Comparison of ENCODE assay signal across 32 cellular contexts in the genomic region with DNA sequence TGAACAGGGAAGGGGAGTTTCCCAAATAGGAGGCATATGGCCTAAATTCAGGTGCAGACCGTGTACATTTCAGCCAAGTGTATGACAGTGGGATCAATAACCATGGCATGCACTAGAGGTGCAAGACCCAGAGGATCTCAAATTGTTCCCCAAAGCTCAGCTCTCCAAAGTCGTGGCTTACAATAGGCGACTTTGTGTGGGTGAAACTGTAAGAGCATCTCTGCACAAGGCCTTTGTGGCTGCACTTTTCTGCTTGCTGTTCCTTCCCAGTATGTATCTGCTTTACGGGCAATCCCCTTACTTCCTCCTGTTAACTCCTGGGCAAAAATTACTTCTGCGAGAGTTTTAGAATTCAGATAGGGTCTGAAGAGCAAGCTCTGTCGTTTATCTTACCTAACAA.
"Had no signal": no experiment of that assay in that cellular context is flagged by ENCODE, and none has a peak within 500 bp of the region (broad histone marks: within the 10 kb centered on the region; RNA-seq: fewer than 3 reads in every experiment).

No MANE protein-coding gene starts in this region.

- DNase-seq: activated CD4-positive, alpha-beta memory T cell treated with anti-CD3 and anti-CD28 coated beads, Interleukin-2, amount 10 ng/mL, durations not matched to agents 7 days and 5 days; activated CD4-positive, alpha-beta T cell treated with anti-CD3 and anti-CD28 coated beads, Interleukin-2, amount 10 ng/mL, durations not matched to agents 7 days and 5 days; activated CD8-positive, alpha-beta memory T cell treated with anti-CD3 and anti-CD28 coated beads, Interleukin-2, amount 50 U/mL, for 48 hours; activated gamma-delta T cell; activated naive CD4-positive, alpha-beta T cell treated with anti-CD3 and anti-CD28 coated beads, Interleukin-2, amount 10 ng/mL, durations not matched to agents 7 days and 5 days; activated naive CD8-positive, alpha-beta T cell treated with anti-CD3 and anti-CD28 coated beads, Interleukin-2, amount 10 ng/mL, durations not matched to agents 7 days and 5 days; activated T-cell treated with anti-CD3 and anti-CD28 coated beads, Interleukin-2, amount 50 U/mL, for 24 hours; brain microvascular endothelial cell; caudate nucleus; dermis blood vessel endothelial cell; effector CD4-positive, alpha-beta T cell; head of caudate nucleus; hippocampal formation; left cardiac atrium; left ventricle myocardium superior; naive B cell; nephron progenitor cell; ovary; right lobe of liver; stimulated activated CD4-positive, alpha-beta T cell treated with anti-CD3 and anti-CD28 coated beads, Interleukin-12 subunit alpha, Interleukin-12 subunit beta, amount 100 ng/mL, for 4 hours; stimulated activated CD4-positive, alpha-beta T cell treated with anti-CD3 and anti-CD28 coated beads, Interleukin-4, amount 100 ng/mL, for 1 hour; substantia nigra; upper lobe of left lung; WERI-Rb-1 had no signal

- H3K9me3 ChIP-seq: neutrophil, ovary, right lobe of liver, upper lobe of left lung, vagina had no signal

- H3K27ac Mint-ChIP-seq: activated CD4-positive, alpha-beta memory T cell treated with anti-CD3 and anti-CD28 coated beads, Interleukin-2, amount 10 ng/mL, durations not matched to agents 7 days and 5 days; activated CD4-positive, alpha-beta T cell treated with anti-CD3 and anti-CD28 coated beads, Interleukin-2, amount 10 ng/mL, durations not matched to agents 7 days and 5 days; activated naive CD4-positive, alpha-beta T cell treated with anti-CD3 and anti-CD28 coated beads, Interleukin-2, amount 10 ng/mL, durations not matched to agents 7 days and 5 days; activated naive CD8-positive, alpha-beta T cell treated with anti-CD3 and anti-CD28 coated beads, Interleukin-2, amount 10 ng/mL, durations not matched to agents 7 days and 5 days; activated T-cell treated with anti-CD3 and anti-CD28 coated beads, Interleukin-2, amount 50 U/mL, for 24 hours; naive B cell; nephron progenitor cell; progenitor cell of endocrine pancreas; stimulated activated naive CD8-positive, alpha-beta T cell treated with anti-CD3 and anti-CD28 coated beads, Interleukin-15, Interleukin-2, amounts not matched to agents 100 ng/mL and 50 ng/mL, for 24 hours had no signal

- H3K4me3 ChIP-seq: ovary, right lobe of liver, upper lobe of left lung, vagina had no signal

- H3K27me3 ChIP-seq: brain microvascular endothelial cell, neutrophil, ovary, right lobe of liver, upper lobe of left lung, vagina had no signal

- H3K4me1 Mint-ChIP-seq: activated CD4-positive, alpha-beta memory T cell treated with anti-CD3 and anti-CD28 coated beads, Interleukin-2, amount 10 ng/mL, durations not matched to agents 7 days and 5 days; activated CD4-positive, alpha-beta T cell treated with anti-CD3 and anti-CD28 coated beads, Interleukin-2, amount 10 ng/mL, durations not matched to agents 7 days and 5 days; activated naive CD4-positive, alpha-beta T cell treated with anti-CD3 and anti-CD28 coated beads, Interleukin-2, amount 10 ng/mL, durations not matched to agents 7 days and 5 days; activated naive CD8-positive, alpha-beta T cell treated with anti-CD3 and anti-CD28 coated beads, Interleukin-2, amount 10 ng/mL, durations not matched to agents 7 days and 5 days; naive B cell had no signal

- FAIRE-seq: astrocyte, endometrium, keratinocyte, TTC549 had no signal

- H3K27me3 Mint-ChIP-seq: activated CD4-positive, alpha-beta memory T cell treated with anti-CD3 and anti-CD28 coated beads, Interleukin-2, amount 10 ng/mL, durations not matched to agents 7 days and 5 days; activated CD4-positive, alpha-beta T cell treated with anti-CD3 and anti-CD28 coated beads, Interleukin-2, amount 10 ng/mL, durations not matched to agents 7 days and 5 days; activated naive CD4-positive, alpha-beta T cell treated with anti-CD3 and anti-CD28 coated beads, Interleukin-2, amount 10 ng/mL, durations not matched to agents 7 days and 5 days; activated naive CD8-positive, alpha-beta T cell treated with anti-CD3 and anti-CD28 coated beads, Interleukin-2, amount 10 ng/mL, durations not matched to agents 7 days and 5 days; activated T-cell treated with anti-CD3 and anti-CD28 coated beads, Interleukin-2, amount 50 U/mL, for 24 hours; naive B cell; progenitor cell of endocrine pancreas; stimulated activated naive CD8-positive, alpha-beta T cell treated with anti-CD3 and anti-CD28 coated beads, Interleukin-15, Interleukin-2, amounts not matched to agents 100 ng/mL and 50 ng/mL, for 24 hours had no signal

- H3K4me3 Mint-ChIP-seq: activated CD4-positive, alpha-beta memory T cell treated with anti-CD3 and anti-CD28 coated beads, Interleukin-2, amount 10 ng/mL, durations not matched to agents 7 days and 5 days; activated CD4-positive, alpha-beta T cell treated with anti-CD3 and anti-CD28 coated beads, Interleukin-2, amount 10 ng/mL, durations not matched to agents 7 days and 5 days; activated naive CD4-positive, alpha-beta T cell treated with anti-CD3 and anti-CD28 coated beads, Interleukin-2, amount 10 ng/mL, durations not matched to agents 7 days and 5 days; activated naive CD8-positive, alpha-beta T cell treated with anti-CD3 and anti-CD28 coated beads, Interleukin-2, amount 10 ng/mL, durations not matched to agents 7 days and 5 days; activated T-cell treated with anti-CD3 and anti-CD28 coated beads, Interleukin-2, amount 50 U/mL, for 24 hours; naive B cell; nephron progenitor cell; stimulated activated naive CD8-positive, alpha-beta T cell treated with anti-CD3 and anti-CD28 coated beads, Interleukin-15, Interleukin-2, amounts not matched to agents 100 ng/mL and 50 ng/mL, for 24 hours had no signal

- H3K36me3 ChIP-seq: brain microvascular endothelial cell, neutrophil, ovary, right lobe of liver, upper lobe of left lung, vagina, WERI-Rb-1 had no signal

- H3K36me3 Mint-ChIP-seq: activated naive CD4-positive, alpha-beta T cell treated with anti-CD3 and anti-CD28 coated beads, Interleukin-2, amount 10 ng/mL, durations not matched to agents 7 days and 5 days; activated naive CD8-positive, alpha-beta T cell treated with anti-CD3 and anti-CD28 coated beads, Interleukin-2, amount 10 ng/mL, durations not matched to agents 7 days and 5 days; naive B cell had no signal

- H3K4me1 ChIP-seq: right lobe of liver had no signal
